Comparison of ENCODE assay signal across 8 cellular contexts in genomic region chr12:98424726-98425401, GRCh38.
DNase-seq lines count a peak whose midpoint lies in the region; ATAC-seq and TF ChIP-seq lines count a peak whose summit lies in the region.

No MANE protein-coding gene starts in this region.

- POLR2A ChIA-PET in activated CD4-positive, alpha-beta T cell treated with anti-CD3 and anti-CD28 coated beads for 36 hours (lab: Charles Lee), result no interaction called here

- 16 to 19% methylated on average over 9 of the region's 9 CpGs for WGBS in lung, 2 donors

- H3K4me1 ChIP-seq in lung (ENCODE audit: control insufficient read depth in 2 of 2, insufficient read depth in 2 of 2, low read length in 2 of 2), result peaks cover 0 to 2% of the 10 kb centered on the region in 2 donors

- intact Hi-C loops in activated CD4-positive, alpha-beta T cell treated with anti-CD3 and anti-CD28 coated beads for 36 hours (cut with DNase I, micrococcal nuclease), result loop anchor here (1.0 to 5.0 kb wide), 8 partner anchors 66 to 572 kb away; no protein-coding TSS in a partner anchor
- intact Hi-C loops in dorsolateral prefrontal cortex (cut with DNase I), result loop anchor here (2.0 to 5.0 kb wide), 4 partner anchors 92 to 572 kb away; partner anchors contain the start of gene TMPO (in 1 of the 2)

- TF ChIP-seq CTCF in dorsolateral prefrontal cortex (IDR thresholded peaks at IDR 0.05 in 54 of 56, conservative IDR thresholded peaks at IDR 0.05 in 2 of 56; ENCODE audit: low read depth in 1 of 56, partially characterized antibody in 56 of 56) (peak; percentile 53 to 84 (median 73)), lung (IDR thresholded peaks at IDR 0.05; ENCODE audit: control extremely low read depth, extremely low read depth) (peak; percentile 40)

- H3K9me3 ChIP-seq in lung (ENCODE audit: control insufficient read depth in 2 of 2, insufficient read depth in 1 of 2, low read length in 1 of 2), result no peaks in the 10 kb centered on the region

- H3K4me3 Mint-ChIP-seq in activated CD4-positive, alpha-beta T cell treated with anti-CD3 and anti-CD28 coated beads for 36 hours, result no peak overlapping the region

- DNase-seq in AML-193 (lab: John Stamatoyannopoulos, UW) (peak; percentile 42 to 51), NCI-H345 (lab: John Stamatoyannopoulos, UW) (peak; percentile 54), dorsolateral prefrontal cortex (peak in 9 of 10 donors; percentile 38 to 77 (median 63)), lung (ENCODE audit: low spot score) (peak; percentile 51)
- peak; percentile 75 for DNase-seq in activated CD4-positive, alpha-beta T cell treated with anti-CD3 and anti-CD28 coated beads for 36 hours
- peak; percentile 13 for DNase-seq in stimulated activated CD8-positive, alpha-beta memory T cell treated with anti-CD3 and anti-CD28 coated beads, Interleukin-4, amount 100 ng/mL, for 24 hours (ENCODE audit: low read depth)

- CTCF ChIA-PET in activated CD4-positive, alpha-beta T cell treated with anti-CD3 and anti-CD28 coated beads for 36 hours (lab: Charles Lee), result interaction anchor here (0.6 to 1.1 kb wide), 5 partner anchors 27 to 1266 kb away, joined by 3 to 4 read pairs (median 3); no protein-coding TSS in a partner anchor

- H3K36me3 ChIP-seq in lung (ENCODE audit: control insufficient read depth in 2 of 2, insufficient read depth in 2 of 2, low read length in 2 of 2), result no peaks in the 10 kb centered on the region

- H3K36me3 Mint-ChIP-seq in activated CD4-positive, alpha-beta T cell treated with anti-CD3 and anti-CD28 coated beads for 36 hours (ENCODE audit: low read depth), result no peaks in the 10 kb centered on the region

- no peak overlapping the region for H3K27ac Mint-ChIP-seq in activated CD4-positive, alpha-beta T cell treated with anti-CD3 and anti-CD28 coated beads for 36 hours

- no peaks in the 10 kb centered on the region for H3K9me3 Mint-ChIP-seq in activated CD4-positive, alpha-beta T cell treated with anti-CD3 and anti-CD28 coated beads for 36 hours (ENCODE audit: low read depth)

- H3K27ac ChIP-seq in dorsolateral prefrontal cortex (no peak overlapping the region), lung (ENCODE audit: low read depth in 1 of 2, low read length in 1 of 2) (no peak overlapping the region)

- ATAC-seq in GM18909 (IDR thresholded peaks at IDR 0.05; ENCODE audit: poor library complexity, unreplicated experiment) (peak; percentile 92), HG03175 (IDR thresholded peaks at IDR 0.05; ENCODE audit: unreplicated experiment) (peak; percentile 80), lung (ENCODE audit: insufficient read depth, low FRiP score) (peak; percentile 60)
- ATAC-seq in activated CD4-positive, alpha-beta T cell treated with anti-CD3 and anti-CD28 coated beads for 36 hours, result peak; percentile 88

- H3K27me3 Mint-ChIP-seq in activated CD4-positive, alpha-beta T cell treated with anti-CD3 and anti-CD28 coated beads for 36 hours, result peaks cover 1% of the 10 kb centered on the region

- no peaks in the 10 kb centered on the region for H3K4me1 Mint-ChIP-seq in activated CD4-positive, alpha-beta T cell treated with anti-CD3 and anti-CD28 coated beads for 36 hours

- peak overlapping the region in 1 of 59 donors; percentile 17 for H3K4me3 ChIP-seq in dorsolateral prefrontal cortex
- H3K4me3 ChIP-seq in lung, result no peak overlapping the region

- H3K27me3 ChIP-seq in dorsolateral prefrontal cortex (no peaks in the 10 kb centered on the region), lung (ENCODE audit: control insufficient read depth, insufficient read depth) (no peaks in the 10 kb centered on the region)

Comparison
In these comparisons a context has a peak if more than half of its experiments do, and no peak if none do; other contexts are left out.
1. DNase-seq: peak in every context shown above with its lines; median percentile 75 in activated CD4-positive, alpha-beta T cell treated with anti-CD3 and anti-CD28 coated beads for 36 hours; 63 in dorsolateral prefrontal cortex; 54 in NCI-H345; 51 in lung; 46 in AML-193; 13 in stimulated activated CD8-positive, alpha-beta memory T cell treated with anti-CD3 and anti-CD28 coated beads, Interleukin-4, amount 100 ng/mL, for 24 hours.